In the genomic region with DNA sequence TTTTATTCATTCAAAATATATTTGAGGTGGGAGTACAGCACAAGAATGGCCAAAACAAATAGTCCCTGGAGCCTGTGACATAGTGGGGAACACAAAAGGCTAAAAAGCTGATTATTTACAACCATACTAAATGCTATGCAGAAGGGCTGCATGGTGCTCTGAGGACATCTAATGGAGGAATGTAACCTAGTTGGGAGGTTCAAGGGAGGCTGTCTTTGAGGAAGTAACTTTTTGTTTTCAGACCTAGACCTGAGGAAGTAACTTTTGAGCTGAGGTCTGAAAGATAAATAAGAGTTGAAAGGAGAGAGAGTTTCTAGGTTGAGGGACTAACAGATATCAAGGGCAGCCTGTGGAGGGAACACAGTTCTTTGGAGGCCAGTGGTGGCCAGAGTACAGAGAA, we compare ENCODE assay signal across 8 cellular contexts. TPM values are rescaled to one million over a fixed set of nuclear protein-coding genes. Genes with fewer than 3 reads are reported as not detected.
DNase-seq lines count a peak whose midpoint lies in the region; ATAC-seq, FAIRE-seq and TF ChIP-seq lines count a peak whose summit lies in the region.

No MANE protein-coding gene starts in this region.

- CTCF ChIA-PET in K562 (lab: Yijun Ruan, JAX; ENCODE audit: low intra/inter-chr PET ratio) = interaction anchor here (0.6 to 3.2 kb wide), 6 partner anchors 91 to 149 kb away, joined by 3 to 36 read pairs (median 8); no protein-coding TSS in a partner anchor

- H3K27me3 ChIP-seq in K562 (ENCODE audit: control insufficient read depth in 2 of 2, insufficient read depth in 2 of 2, low read length in 2 of 2) = no peaks in the 10 kb centered on the region
- H3K27me3 ChIP-seq in suprapubic skin = no peaks in the 10 kb centered on the region

- no peaks in the 10 kb centered on the region for H3K9me1 ChIP-seq in K562 (ENCODE audit: control insufficient read depth, insufficient read depth, low read length)

- peak overlapping the region in 1 of 2 experiments; percentile 14; a peak in 1 of 4 replicates for H3K9ac ChIP-seq in K562 (ENCODE audit: insufficient read depth in 1 of 2, low read depth in 2 of 2, low read length in 2 of 2)

- TF ChIP-seq CTCF in K562 (IDR thresholded peaks at IDR 0.05 in 2 of 3, conservative IDR thresholded peaks at IDR 0.05 in 1 of 3; ENCODE audit: insufficient read depth in 2 of 3, low read depth in 1 of 3, low read length in 3 of 3) (peak; percentile 76 to 97 (median 87)), suprapubic skin (IDR thresholded peaks at IDR 0.05) (peak; percentile 7 to 49)

- BruUV-seq in K562 (replicated peaks; lab: Mats Ljungman, UMichigan) = no TSS peak

- intact Hi-C loops in K562 (cut with micrococcal nuclease) = loop anchor here (1.0 to 2.0 kb wide), 6 partner anchors 83 to 260 kb away; a partner anchor contains a TSS

- H3K4me1 ChIP-seq in K562 (replicated peaks in 1 of 2; ENCODE audit: control insufficient read depth in 2 of 2, insufficient read depth in 2 of 2, low read length in 2 of 2) = peaks cover 22 to 47% of the 10 kb centered on the region in 2 experiments
- peaks cover 22% of the 10 kb centered on the region for H3K4me1 ChIP-seq in suprapubic skin

- H3K79me2 ChIP-seq in K562 (ENCODE audit: control insufficient read depth, insufficient read depth, low read length) = no peaks in the 10 kb centered on the region

- H3K36me3 ChIP-seq in K562 (ENCODE audit: control insufficient read depth, insufficient read depth, low read length) = peaks cover 5% of the 10 kb centered on the region; the same call in 1 of the 3 replicates
- peaks cover 1% of the 10 kb centered on the region for H3K36me3 ChIP-seq in suprapubic skin

- H4K20me1 ChIP-seq in K562 (replicated peaks; ENCODE audit: control insufficient read depth, insufficient read depth, low read length) = no peaks in the 10 kb centered on the region

- H3K27ac ChIP-seq in K562 (ENCODE audit: extremely low read depth, low read depth, low read length) (peak overlapping the region; percentile 66), suprapubic skin (no peak overlapping the region)

- ATAC-seq in GM18907 (IDR thresholded peaks at IDR 0.05; ENCODE audit: unreplicated experiment) (peak; percentile 79), HG03095 (IDR thresholded peaks at IDR 0.05; ENCODE audit: unreplicated experiment) (peak; percentile 75), K562 (peak; percentile 89), GM21360 (IDR thresholded peaks at IDR 0.05; ENCODE audit: unreplicated experiment) (no peak)

- in situ Hi-C loops in K562 (cut with MboI) = loop anchor here (5.0 kb wide), 2 partner anchors 140 to 215 kb away; no protein-coding TSS in a partner anchor

- H3K4me3 ChIP-seq in K562 (no peak overlapping the region), suprapubic skin (no peak overlapping the region)

- peak overlapping the region; percentile 79 for H2AFZ ChIP-seq in K562 (ENCODE audit: low read depth, low read length)

- FAIRE-seq in K562 (lab: Jason Lieb, UNC) = peak; percentile 89

- peak; percentile 67 for DNase-seq in DMS53 (lab: John Stamatoyannopoulos, UW)
- peak; percentile 94 for DNase-seq in NOMO-1 treated with dmso at 0.1 percent for 144 hours (lab: John Stamatoyannopoulos, UW; ENCODE audit: unreplicated experiment)
- peak; percentile 26 to 83 (median 48) for DNase-seq in K562 (ENCODE audit: extremely low read depth in 1 of 4, low spot score in 3 of 4)
- peak; percentile 73 for DNase-seq in iris pigment epithelial cell (ENCODE audit: low read depth)
- no peak for DNase-seq in suprapubic skin (ENCODE audit: low spot score in 2 of 2)

- peak; percentile 99 for TF ChIP-seq RAD21 in K562 (CRISPR knock-in tag; conservative IDR thresholded peaks at IDR 0.05 in 1 of 2, IDR thresholded peaks at IDR 0.05 in 1 of 2)

- POLR2A ChIA-PET in K562 (lab: Yijun Ruan, JAX) = interaction anchor here (0.6 to 3.3 kb wide), 5 partner anchors 41 to 139 kb away, joined by 3 to 25 read pairs (median 3); no protein-coding TSS in a partner anchor

- TF ChIP-seq POLR2A in K562 (conservative IDR thresholded peaks at IDR 0.05) = no peak
- TF ChIP-seq POLR2A in suprapubic skin (IDR thresholded peaks at IDR 0.05) = no peak

- TF ChIP-seq EP300 in K562 (IDR thresholded peaks at IDR 0.05; ENCODE audit: low read length) (no peak), suprapubic skin (IDR thresholded peaks at IDR 0.05) (no peak)

- no peaks in the 10 kb centered on the region for H3K9me3 ChIP-seq in K562 (replicated peaks; ENCODE audit: control insufficient read depth, insufficient read depth, low read depth, low read length)
- H3K9me3 ChIP-seq in suprapubic skin = no peaks in the 10 kb centered on the region

- no peak overlapping the region for H3K4me2 ChIP-seq in K562 (ENCODE audit: insufficient read depth, low read length)

TF ChIP-seq in K562, 482 proteins besides CTCF, POLR2A, EP300 and RAD21 (continues in another document):
- no peak for TF ChIP-seq CREM (IDR thresholded peaks at IDR 0.05; ENCODE audit: low read depth)
- no peak for TF ChIP-seq C11orf30 (IDR thresholded peaks at IDR 0.05; ENCODE audit: low read depth)
- TF ChIP-seq, protein P1, sequence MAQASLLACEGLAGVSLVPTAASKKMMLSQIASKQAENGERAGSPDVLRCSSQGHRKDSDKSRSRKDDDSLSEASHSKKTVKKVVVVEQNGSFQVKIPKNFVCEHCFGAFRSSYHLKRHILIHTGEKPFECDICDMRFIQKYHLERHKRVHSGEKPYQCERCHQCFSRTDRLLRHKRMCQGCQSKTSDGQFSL (CRISPR knock-in tag; IDR thresholded peaks at IDR 0.05) = no peak
- TF ChIP-seq, protein P1 (tag; IDR thresholded peaks at IDR 0.05) = no peak
- TF ChIP-seq NFRKB (IDR thresholded peaks at IDR 0.05; ENCODE audit: low read depth) = no peak
- TF ChIP-seq SIX5 (IDR thresholded peaks at IDR 0.05; ENCODE audit: borderline replicate concordance in 1 of 2, insufficient read depth in 1 of 2, low read depth in 1 of 2, low read length in 2 of 2) = no peak
- no peak for TF ChIP-seq NELFE (IDR thresholded peaks at IDR 0.05; ENCODE audit: insufficient read depth, insufficient read length)
- no peak for TF ChIP-seq ZNF561 (CRISPR knock-in tag; conservative IDR thresholded peaks at IDR 0.05)
- TF ChIP-seq CBX3 (IDR thresholded peaks at IDR 0.05; ENCODE audit: borderline replicate concordance in 1 of 2, low read length in 2 of 2) = peak in 1 of 2 experiments; percentile 26; a peak in 1 of 3 replicates
- TF ChIP-seq ZNF143 (CRISPR knock-in tag; IDR thresholded peaks at IDR 0.05) = no peak
- TF ChIP-seq, protein P2, sequence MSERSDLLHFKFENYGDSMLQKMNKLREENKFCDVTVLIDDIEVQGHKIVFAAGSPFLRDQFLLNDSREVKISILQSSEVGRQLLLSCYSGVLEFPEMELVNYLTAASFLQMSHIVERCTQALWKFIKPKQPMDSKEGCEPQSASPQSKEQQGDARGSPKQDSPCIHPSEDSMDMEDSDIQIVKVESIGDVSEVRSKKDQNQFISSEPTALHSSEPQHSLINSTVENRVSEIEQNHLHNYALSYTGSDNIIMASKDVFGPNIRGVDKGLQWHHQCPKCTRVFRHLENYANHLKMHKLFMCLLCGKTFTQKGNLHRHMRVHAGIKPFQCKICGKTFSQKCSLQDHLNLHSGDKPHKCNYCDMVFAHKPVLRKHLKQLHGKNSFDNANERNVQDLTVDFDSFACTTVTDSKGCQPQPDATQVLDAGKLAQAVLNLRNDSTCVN (CRISPR knock-in tag; IDR thresholded peaks at IDR 0.05) = no peak
- TF ChIP-seq POU5F1 (IDR thresholded peaks at IDR 0.05; ENCODE audit: borderline replicate concordance, low read depth, low read length, partially characterized antibody) = no peak
- TF ChIP-seq, protein P3, sequence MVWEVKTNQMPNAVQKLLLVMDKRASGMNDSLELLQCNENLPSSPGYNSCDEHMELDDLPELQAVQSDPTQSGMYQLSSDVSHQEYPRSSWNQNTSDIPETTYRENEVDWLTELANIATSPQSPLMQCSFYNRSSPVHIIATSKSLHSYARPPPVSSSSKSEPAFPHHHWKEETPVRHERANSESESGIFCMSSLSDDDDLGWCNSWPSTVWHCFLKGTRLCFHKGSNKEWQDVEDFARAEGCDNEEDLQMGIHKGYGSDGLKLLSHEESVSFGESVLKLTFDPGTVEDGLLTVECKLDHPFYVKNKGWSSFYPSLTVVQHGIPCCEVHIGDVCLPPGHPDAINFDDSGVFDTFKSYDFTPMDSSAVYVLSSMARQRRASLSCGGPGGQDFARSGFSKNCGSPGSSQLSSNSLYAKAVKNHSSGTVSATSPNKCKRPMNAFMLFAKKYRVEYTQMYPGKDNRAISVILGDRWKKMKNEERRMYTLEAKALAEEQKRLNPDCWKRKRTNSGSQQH (CRISPR knock-in tag; IDR thresholded peaks at IDR 0.05) = no peak
- no peak for TF ChIP-seq BCL6 (CRISPR knock-in tag; IDR thresholded peaks at IDR 0.05)
- no peak for TF ChIP-seq ELF4 (CRISPR knock-in tag; IDR thresholded peaks at IDR 0.05)
- no peak for TF ChIP-seq YBX1 (IDR thresholded peaks at IDR 0.05)
- no peak for TF ChIP-seq PHF21A (IDR thresholded peaks at IDR 0.05; ENCODE audit: borderline replicate concordance, low read depth)
- TF ChIP-seq TAL1 (IDR thresholded peaks at IDR 0.05) = no peak
- TF ChIP-seq NR3C1 (CRISPR knock-in tag; IDR thresholded peaks at IDR 0.05) = no peak

RNA-seq across cellular contexts. Expression of a gene that starts 34.8 kb away (rescaled TPM):
- total RNA-seq in K562 (2011; cell fraction: chromatin; rRNA removed; ENCODE audit: low replicate concordance) = 7.2 and 29.1 TPM in 2 replicates
- 4.7 and 8.2 TPM in 2 replicates for total RNA-seq in K562 (2011; cell fraction: nucleolus; rRNA removed)
- total RNA-seq in K562 (2011; cell fraction: nucleoplasm; rRNA removed) = 9.2 and 13.4 TPM in 2 replicates
- 6.1 and 6.6 TPM in 2 replicates for total RNA-seq in K562 (2014; rRNA removed)
- 12.8 and 13.4 TPM in 2 replicates for total RNA-seq in K562 (2014; rRNA removed; fragmentation: Illumina TruSeq; extraction: Trizol)
- total RNA-seq in K562 (2015; rRNA removed; fragmentation: Illumina TruSeq; extraction: Trizol) = 10.0 and 11.3 TPM in 2 replicates
- total RNA-seq in K562 (2021) = 10.4 and 14.1 TPM in 2 replicates
- polyA plus RNA-seq in K562 (2011; rRNA removed) = 7.6 and 9.5 TPM in 2 replicates
- polyA plus RNA-seq in K562 (2011; cell fraction: cytosol; rRNA removed) = 1.2 and 2.7 TPM in 2 replicates
- 7.1 and 10.2 TPM in 2 replicates for polyA plus RNA-seq in K562 (2011; cell fraction: nucleus; rRNA removed)
- 4.0 and 5.3 TPM in 2 replicates for polyA plus RNA-seq in K562 (2012)
- 7.6 and 9.7 TPM in 2 replicates for polyA plus RNA-seq in K562 (2014; fragmentation: Illumina TruSeq; extraction: Trizol)
- 1 to 10 TPM; 2.0 to 2.7 TPM for polyA plus RNA-seq in K562 (2014; fragmentation: Nextera tagmentation; extraction: Ambion mirVana)
- 6.2 TPM in 2 replicates for polyA plus RNA-seq in K562 (2014; rRNA removed)
- polyA minus RNA-seq in K562 (2011; rRNA and poly(A)+ RNA removed) = 9.3 and 12.8 TPM in 2 replicates
- 4.0 and 4.8 TPM in 2 replicates for polyA minus RNA-seq in K562 (2011; cell fraction: cytosol; rRNA and poly(A)+ RNA removed)
- 5.3 and 11.9 TPM in 2 replicates for polyA minus RNA-seq in K562 (2011; cell fraction: nucleus; rRNA and poly(A)+ RNA removed)
- 10 to 100 TPM; 14.3 to 48.6 (median 24.0) TPM for total RNA-seq in suprapubic skin

Comparison
In these comparisons a context has a peak if more than half of its experiments do, and no peak if none do; other contexts are left out.
1. DNase-seq: peak in DMS53 (single experiment), NOMO-1 treated with dmso at 0.1 percent for 144 hours (single experiment), K562 (4 of 4) and iris pigment epithelial cell (single experiment); none in suprapubic skin (0 of 2).